2 cellular contexts compared by ENCODE assay signal in the genomic region with DNA sequence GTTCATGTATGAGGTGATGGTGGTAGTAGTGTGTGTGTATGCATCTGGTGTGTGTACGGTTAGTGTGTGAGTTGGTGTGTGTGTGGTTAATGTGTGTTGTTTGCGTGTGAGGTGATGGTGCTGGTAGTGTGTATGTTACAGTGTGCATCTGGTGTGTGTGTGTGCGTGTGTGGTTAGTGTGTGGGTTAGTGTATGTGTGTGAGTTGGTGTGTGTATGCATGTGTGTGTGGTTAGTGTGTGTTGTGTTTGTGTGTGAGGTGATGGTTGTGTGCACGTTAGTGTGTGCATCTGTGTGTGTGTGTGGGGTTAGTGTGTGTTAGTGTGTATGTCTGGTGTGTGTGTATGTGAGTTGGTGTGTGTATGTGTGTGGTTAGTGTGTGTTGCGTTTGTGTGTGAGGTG.
TF ChIP-seq lines count a peak whose summit lies in the region.

No MANE protein-coding gene starts in this region.

TF ChIP-seq in HEK293, 187 proteins besides CTCF, POLR2A, EP300 and RAD21:
- TF ChIP-seq ZNF664 (tag by site-specific recombination; IDR thresholded peaks at IDR 0.05) (no peak), ZNF473 (tag by site-specific recombination; IDR thresholded peaks at IDR 0.05) (peak; percentile 82; the same call in 1 of the 2 replicates), ZNF10 (tag by site-specific recombination; IDR thresholded peaks at IDR 0.05) (no peak), SP2 (tag by site-specific recombination; IDR thresholded peaks at IDR 0.05) (no peak), ZNF791 (tag by site-specific recombination; IDR thresholded peaks at IDR 0.05) (0 out of 2 replicates have a peak, but pooled peaks have one; percentile 7), SP3 (tag by site-specific recombination; IDR thresholded peaks at IDR 0.05) (no peak), MEIS1 (CRISPR knock-in tag; IDR thresholded peaks at IDR 0.05; ENCODE audit: borderline replicate concordance) (no peak), ZNF274 (IDR thresholded peaks at IDR 0.05; ENCODE audit: low read length) (no peak), ZNF274 (tag by site-specific recombination; IDR thresholded peaks at IDR 0.05; ENCODE audit: borderline replicate concordance) (peak; percentile 51; the same call in 1 of the 2 replicates), ZNF140 (tag by site-specific recombination; IDR thresholded peaks at IDR 0.05) (no peak), ZFP3 (tag by site-specific recombination; IDR thresholded peaks at IDR 0.05; ENCODE audit: low read depth) (no peak), ZNF624 (tag by site-specific recombination; IDR thresholded peaks at IDR 0.05) (no peak), ZNF341 (tag by site-specific recombination; IDR thresholded peaks at IDR 0.05; ENCODE audit: low read depth) (no peak), ZNF157 (tag by site-specific recombination; IDR thresholded peaks at IDR 0.05) (0 out of 2 replicates have a peak, but pooled peaks have one; percentile 24), SALL2 (tag by site-specific recombination; IDR thresholded peaks at IDR 0.05; ENCODE audit: borderline replicate concordance) (0 out of 2 replicates have a peak, but pooled peaks have one; percentile 62), GLIS2 (tag by site-specific recombination; IDR thresholded peaks at IDR 0.05) (no peak), ZNF354C (tag by site-specific recombination; IDR thresholded peaks at IDR 0.05; ENCODE audit: borderline replicate concordance, low read depth) (no peak), ZNF292 (tag by site-specific recombination; IDR thresholded peaks at IDR 0.05; ENCODE audit: borderline replicate concordance, low read depth) (no peak), ZNF776 (tag by site-specific recombination; IDR thresholded peaks at IDR 0.05; ENCODE audit: borderline replicate concordance) (0 out of 2 replicates have a peak, but pooled peaks have one; percentile 13), ZNF544 (tag by site-specific recombination; IDR thresholded peaks at IDR 0.05) (peak; percentile 61; the same call in 1 of the 2 replicates), ZNF560 (tag by site-specific recombination; IDR thresholded peaks at IDR 0.05; ENCODE audit: borderline replicate concordance) (no peak), ZNF221 (tag by site-specific recombination; IDR thresholded peaks at IDR 0.05; ENCODE audit: borderline replicate concordance) (no peak), ZNF747 (tag by site-specific recombination; IDR thresholded peaks at IDR 0.05) (no peak)
- TF ChIP-seq, protein P1, sequence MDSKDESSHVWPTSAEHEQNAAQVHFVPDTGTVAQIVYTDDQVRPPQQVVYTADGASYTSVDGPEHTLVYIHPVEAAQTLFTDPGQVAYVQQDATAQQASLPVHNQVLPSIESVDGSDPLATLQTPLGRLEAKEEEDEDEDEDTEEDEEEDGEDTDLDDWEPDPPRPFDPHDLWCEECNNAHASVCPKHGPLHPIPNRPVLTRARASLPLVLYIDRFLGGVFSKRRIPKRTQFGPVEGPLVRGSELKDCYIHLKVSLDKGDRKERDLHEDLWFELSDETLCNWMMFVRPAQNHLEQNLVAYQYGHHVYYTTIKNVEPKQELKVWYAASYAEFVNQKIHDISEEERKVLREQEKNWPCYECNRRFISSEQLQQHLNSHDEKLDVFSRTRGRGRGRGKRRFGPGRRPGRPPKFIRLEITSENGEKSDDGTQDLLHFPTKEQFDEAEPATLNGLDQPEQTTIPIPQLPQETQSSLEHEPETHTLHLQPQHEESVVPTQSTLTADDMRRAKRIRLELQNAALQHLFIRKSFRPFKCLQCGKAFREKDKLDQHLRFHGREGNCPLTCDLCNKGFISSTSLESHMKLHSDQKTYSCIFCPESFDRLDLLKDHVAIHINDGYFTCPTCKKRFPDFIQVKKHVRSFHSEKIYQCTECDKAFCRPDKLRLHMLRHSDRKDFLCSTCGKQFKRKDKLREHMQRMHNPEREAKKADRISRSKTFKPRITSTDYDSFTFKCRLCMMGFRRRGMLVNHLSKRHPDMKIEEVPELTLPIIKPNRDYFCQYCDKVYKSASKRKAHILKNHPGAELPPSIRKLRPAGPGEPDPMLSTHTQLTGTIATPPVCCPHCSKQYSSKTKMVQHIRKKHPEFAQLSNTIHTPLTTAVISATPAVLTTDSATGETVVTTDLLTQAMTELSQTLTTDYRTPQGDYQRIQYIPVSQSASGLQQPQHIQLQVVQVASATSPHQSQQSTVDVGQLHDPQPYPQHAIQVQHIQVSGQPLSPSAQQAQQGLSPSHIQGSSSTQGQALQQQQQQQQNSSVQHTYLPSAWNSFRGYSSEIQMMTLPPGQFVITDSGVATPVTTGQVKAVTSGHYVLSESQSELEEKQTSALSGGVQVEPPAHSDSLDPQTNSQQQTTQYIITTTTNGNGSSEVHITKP (tag by site-specific recombination; IDR thresholded peaks at IDR 0.05) = no peak
- TF ChIP-seq, protein P2, sequence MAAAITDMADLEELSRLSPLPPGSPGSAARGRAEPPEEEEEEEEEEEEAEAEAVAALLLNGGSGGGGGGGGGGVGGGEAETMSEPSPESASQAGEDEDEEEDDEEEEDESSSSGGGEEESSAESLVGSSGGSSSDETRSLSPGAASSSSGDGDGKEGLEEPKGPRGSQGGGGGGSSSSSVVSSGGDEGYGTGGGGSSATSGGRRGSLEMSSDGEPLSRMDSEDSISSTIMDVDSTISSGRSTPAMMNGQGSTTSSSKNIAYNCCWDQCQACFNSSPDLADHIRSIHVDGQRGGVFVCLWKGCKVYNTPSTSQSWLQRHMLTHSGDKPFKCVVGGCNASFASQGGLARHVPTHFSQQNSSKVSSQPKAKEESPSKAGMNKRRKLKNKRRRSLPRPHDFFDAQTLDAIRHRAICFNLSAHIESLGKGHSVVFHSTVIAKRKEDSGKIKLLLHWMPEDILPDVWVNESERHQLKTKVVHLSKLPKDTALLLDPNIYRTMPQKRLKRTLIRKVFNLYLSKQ (tag by site-specific recombination; IDR thresholded peaks at IDR 0.05; ENCODE audit: borderline replicate concordance) = no peak
- TF ChIP-seq, protein P3, sequence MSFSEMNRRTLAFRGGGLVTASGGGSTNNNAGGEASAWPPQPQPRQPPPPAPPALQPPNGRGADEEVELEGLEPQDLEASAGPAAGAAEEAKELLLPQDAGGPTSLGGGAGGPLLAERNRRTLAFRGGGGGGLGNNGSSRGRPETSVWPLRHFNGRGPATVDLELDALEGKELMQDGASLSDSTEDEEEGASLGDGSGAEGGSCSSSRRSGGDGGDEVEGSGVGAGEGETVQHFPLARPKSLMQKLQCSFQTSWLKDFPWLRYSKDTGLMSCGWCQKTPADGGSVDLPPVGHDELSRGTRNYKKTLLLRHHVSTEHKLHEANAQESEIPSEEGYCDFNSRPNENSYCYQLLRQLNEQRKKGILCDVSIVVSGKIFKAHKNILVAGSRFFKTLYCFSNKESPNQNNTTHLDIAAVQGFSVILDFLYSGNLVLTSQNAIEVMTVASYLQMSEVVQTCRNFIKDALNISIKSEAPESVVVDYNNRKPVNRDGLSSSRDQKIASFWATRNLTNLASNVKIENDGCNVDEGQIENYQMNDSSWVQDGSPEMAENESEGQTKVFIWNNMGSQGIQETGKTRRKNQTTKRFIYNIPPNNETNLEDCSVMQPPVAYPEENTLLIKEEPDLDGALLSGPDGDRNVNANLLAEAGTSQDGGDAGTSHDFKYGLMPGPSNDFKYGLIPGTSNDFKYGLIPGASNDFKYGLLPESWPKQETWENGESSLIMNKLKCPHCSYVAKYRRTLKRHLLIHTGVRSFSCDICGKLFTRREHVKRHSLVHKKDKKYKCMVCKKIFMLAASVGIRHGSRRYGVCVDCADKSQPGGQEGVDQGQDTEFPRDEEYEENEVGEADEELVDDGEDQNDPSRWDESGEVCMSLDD (tag by site-specific recombination; IDR thresholded peaks at IDR 0.05) = no peak
TF ChIP-seq in HEK293: peak in this region for 7.

TF ChIP-seq in GM12878, 131 proteins besides CTCF, POLR2A, EP300 and RAD21:
- TF ChIP-seq, protein P4, sequence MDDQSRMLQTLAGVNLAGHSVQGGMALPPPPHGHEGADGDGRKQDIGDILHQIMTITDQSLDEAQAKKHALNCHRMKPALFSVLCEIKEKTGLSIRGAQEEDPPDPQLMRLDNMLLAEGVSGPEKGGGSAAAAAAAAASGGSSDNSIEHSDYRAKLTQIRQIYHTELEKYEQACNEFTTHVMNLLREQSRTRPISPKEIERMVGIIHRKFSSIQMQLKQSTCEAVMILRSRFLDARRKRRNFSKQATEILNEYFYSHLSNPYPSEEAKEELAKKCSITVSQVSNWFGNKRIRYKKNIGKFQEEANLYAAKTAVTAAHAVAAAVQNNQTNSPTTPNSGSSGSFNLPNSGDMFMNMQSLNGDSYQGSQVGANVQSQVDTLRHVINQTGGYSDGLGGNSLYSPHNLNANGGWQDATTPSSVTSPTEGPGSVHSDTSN (IDR thresholded peaks at IDR 0.05; ENCODE audit: insufficient replicate concordance, low read depth, low read length) = no peak
- TF ChIP-seq CHD1 (IDR thresholded peaks at IDR 0.05; ENCODE audit: low read depth, low read length) = no peak
- TF ChIP-seq ATF7 (IDR thresholded peaks at IDR 0.05; ENCODE audit: low read depth) = no peak
- TF ChIP-seq, protein P5, sequence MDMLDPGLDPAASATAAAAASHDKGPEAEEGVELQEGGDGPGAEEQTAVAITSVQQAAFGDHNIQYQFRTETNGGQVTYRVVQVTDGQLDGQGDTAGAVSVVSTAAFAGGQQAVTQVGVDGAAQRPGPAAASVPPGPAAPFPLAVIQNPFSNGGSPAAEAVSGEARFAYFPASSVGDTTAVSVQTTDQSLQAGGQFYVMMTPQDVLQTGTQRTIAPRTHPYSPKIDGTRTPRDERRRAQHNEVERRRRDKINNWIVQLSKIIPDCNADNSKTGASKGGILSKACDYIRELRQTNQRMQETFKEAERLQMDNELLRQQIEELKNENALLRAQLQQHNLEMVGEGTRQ (IDR thresholded peaks at IDR 0.05; ENCODE audit: borderline replicate concordance, low read depth, low read length) = no peak
- TF ChIP-seq MTA3 (IDR thresholded peaks at IDR 0.05; ENCODE audit: borderline replicate concordance, low read length) = no peak
- no peak for TF ChIP-seq YY1 (IDR thresholded peaks at IDR 0.05; ENCODE audit: low read depth, low read length)
- TF ChIP-seq, protein P6, sequence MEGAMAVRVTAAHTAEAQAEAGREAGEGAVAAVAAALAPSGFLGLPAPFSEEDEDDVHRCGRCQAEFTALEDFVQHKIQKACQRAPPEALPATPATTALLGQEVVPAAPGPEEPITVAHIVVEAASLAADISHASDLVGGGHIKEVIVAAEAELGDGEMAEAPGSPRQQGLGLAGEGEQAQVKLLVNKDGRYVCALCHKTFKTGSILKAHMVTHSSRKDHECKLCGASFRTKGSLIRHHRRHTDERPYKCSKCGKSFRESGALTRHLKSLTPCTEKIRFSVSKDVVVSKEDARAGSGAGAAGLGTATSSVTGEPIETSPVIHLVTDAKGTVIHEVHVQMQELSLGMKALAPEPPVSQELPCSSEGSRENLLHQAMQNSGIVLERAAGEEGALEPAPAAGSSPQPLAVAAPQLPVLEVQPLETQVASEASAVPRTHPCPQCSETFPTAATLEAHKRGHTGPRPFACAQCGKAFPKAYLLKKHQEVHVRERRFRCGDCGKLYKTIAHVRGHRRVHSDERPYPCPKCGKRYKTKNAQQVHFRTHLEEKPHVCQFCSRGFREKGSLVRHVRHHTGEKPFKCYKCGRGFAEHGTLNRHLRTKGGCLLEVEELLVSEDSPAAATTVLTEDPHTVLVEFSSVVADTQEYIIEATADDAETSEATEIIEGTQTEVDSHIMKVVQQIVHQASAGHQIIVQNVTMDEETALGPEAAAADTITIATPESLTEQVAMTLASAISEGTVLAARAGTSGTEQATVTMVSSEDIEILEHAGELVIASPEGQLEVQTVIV (IDR thresholded peaks at IDR 0.05; ENCODE audit: borderline replicate concordance, partially characterized antibody) = no peak
- TF ChIP-seq STAT1 (conservative IDR thresholded peaks at IDR 0.05) = no peak
- no peak for TF ChIP-seq ZNF384 (IDR thresholded peaks at IDR 0.05; ENCODE audit: borderline replicate concordance, low read depth, low read length)
- no peak for TF ChIP-seq SUZ12 (IDR thresholded peaks at IDR 0.05; ENCODE audit: unreplicated experiment)
- TF ChIP-seq, protein P7, sequence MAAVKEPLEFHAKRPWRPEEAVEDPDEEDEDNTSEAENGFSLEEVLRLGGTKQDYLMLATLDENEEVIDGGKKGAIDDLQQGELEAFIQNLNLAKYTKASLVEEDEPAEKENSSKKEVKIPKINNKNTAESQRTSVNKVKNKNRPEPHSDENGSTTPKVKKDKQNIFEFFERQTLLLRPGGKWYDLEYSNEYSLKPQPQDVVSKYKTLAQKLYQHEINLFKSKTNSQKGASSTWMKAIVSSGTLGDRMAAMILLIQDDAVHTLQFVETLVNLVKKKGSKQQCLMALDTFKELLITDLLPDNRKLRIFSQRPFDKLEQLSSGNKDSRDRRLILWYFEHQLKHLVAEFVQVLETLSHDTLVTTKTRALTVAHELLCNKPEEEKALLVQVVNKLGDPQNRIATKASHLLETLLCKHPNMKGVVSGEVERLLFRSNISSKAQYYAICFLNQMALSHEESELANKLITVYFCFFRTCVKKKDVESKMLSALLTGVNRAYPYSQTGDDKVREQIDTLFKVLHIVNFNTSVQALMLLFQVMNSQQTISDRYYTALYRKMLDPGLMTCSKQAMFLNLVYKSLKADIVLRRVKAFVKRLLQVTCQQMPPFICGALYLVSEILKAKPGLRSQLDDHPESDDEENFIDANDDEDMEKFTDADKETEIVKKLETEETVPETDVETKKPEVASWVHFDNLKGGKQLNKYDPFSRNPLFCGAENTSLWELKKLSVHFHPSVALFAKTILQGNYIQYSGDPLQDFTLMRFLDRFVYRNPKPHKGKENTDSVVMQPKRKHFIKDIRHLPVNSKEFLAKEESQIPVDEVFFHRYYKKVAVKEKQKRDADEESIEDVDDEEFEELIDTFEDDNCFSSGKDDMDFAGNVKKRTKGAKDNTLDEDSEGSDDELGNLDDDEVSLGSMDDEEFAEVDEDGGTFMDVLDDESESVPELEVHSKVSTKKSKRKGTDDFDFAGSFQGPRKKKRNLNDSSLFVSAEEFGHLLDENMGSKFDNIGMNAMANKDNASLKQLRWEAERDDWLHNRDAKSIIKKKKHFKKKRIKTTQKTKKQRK (IDR thresholded peaks at IDR 0.05; ENCODE audit: low read depth, low read length) = no peak
- no peak for TF ChIP-seq RB1 (IDR thresholded peaks at IDR 0.05; ENCODE audit: borderline replicate concordance)
- TF ChIP-seq FOXK2 (IDR thresholded peaks at IDR 0.05) = no peak
- TF ChIP-seq TAF1 (IDR thresholded peaks at IDR 0.05; ENCODE audit: borderline replicate concordance, low read depth, low read length) = no peak
- TF ChIP-seq LARP7 (IDR thresholded peaks at IDR 0.05) = no peak
